In genomic region chr21:34702341-34702807, GRCh38 we compare ENCODE assay signal across 1 cellular context.
TF ChIP-seq lines count a peak whose summit lies in the region.

No MANE protein-coding gene starts in this region.

TF ChIP-seq in IMR-90, 13 proteins besides CTCF, POLR2A, EP300 and RAD21 (continued from another document):
- TF ChIP-seq FOS (IDR thresholded peaks at IDR 0.05; ENCODE audit: low read depth, low read length) (peak; percentile 63), MXI1 (IDR thresholded peaks at IDR 0.05; ENCODE audit: borderline replicate concordance, low read depth, low read length) (peak; percentile 68), MAFK (IDR thresholded peaks at IDR 0.05; ENCODE audit: low read depth, low read length) (no peak), USF2 (IDR thresholded peaks at IDR 0.05; ENCODE audit: low read depth, low read length) (0 out of 2 replicates have a peak, but pooled peaks have one; percentile 13), ELK1 (IDR thresholded peaks at IDR 0.05; ENCODE audit: borderline replicate concordance, low read depth, low read length) (no peak), RCOR1 (IDR thresholded peaks at IDR 0.05; ENCODE audit: insufficient replicate concordance, low read length) (peak; percentile 70), CEBPB (IDR thresholded peaks at IDR 0.05; ENCODE audit: low read depth, low read length) (peak; percentile 85), NFE2L2 (IDR thresholded peaks at IDR 0.05; ENCODE audit: low read depth, low read length) (no peak), BHLHE40 (IDR thresholded peaks at IDR 0.05; ENCODE audit: low read depth, low read length) (peak; percentile 23; the same call in 1 of the 2 replicates)
